Comparison of ENCODE assay signal across 9 cellular contexts in genomic region chr20:31606928-31607639, GRCh38. TPM values are rescaled to one million over a fixed set of nuclear protein-coding genes. Genes with fewer than 3 reads are reported as not detected.
A peak's percentile ranks its signal among the peaks of the same experiment; 100 is the strongest.
DNase-seq lines count a peak whose midpoint lies in the region; ATAC-seq and TF ChIP-seq lines count a peak whose summit lies in the region.
"Had no signal": no experiment of that assay in that cellular context is flagged by ENCODE, and none has a peak within 500 bp of the region (broad histone marks: within the 10 kb centered on the region; RNA-seq: fewer than 3 reads in every experiment).

No MANE protein-coding gene starts in this region.

- no peaks in the 10 kb centered on the region for H3K27me3 Mint-ChIP-seq in mesothelial cell of epicardium (ENCODE audit: low read depth)

- H3K4me3 Mint-ChIP-seq in mesothelial cell of epicardium = peak overlapping the region; percentile 98

- peak overlapping the region; percentile 100 for H3K27ac Mint-ChIP-seq in mesothelial cell of epicardium

- no peaks in the 10 kb centered on the region for H3K9me3 Mint-ChIP-seq in mesothelial cell of epicardium

- H3K36me3 Mint-ChIP-seq in mesothelial cell of epicardium = peaks cover 13% of the 10 kb centered on the region

- intact Hi-C loops in sciatic nerve (cut with DNase I) = no loop called here

- peak overlapping the region; percentile 30 to 94 for H3K27ac ChIP-seq in coronary artery
- H3K27ac ChIP-seq: BLaER1 had no signal

- peak; percentile 27 for DNase-seq in NCI-H1436 (lab: John Stamatoyannopoulos, UW)
- DNase-seq in NCI-H1436 treated with DMSO at 0.1 percent for 48 hours (lab: John Stamatoyannopoulos, UW) = no peak
- DNase-seq in NCI-H774 (lab: John Stamatoyannopoulos, UW) = peak; percentile 53
- no peak for DNase-seq in coronary artery (ENCODE audit: low spot score)
- peak in 1 of 2 experiments; percentile 47 for DNase-seq in mesothelial cell of epicardium (ENCODE audit: low spot score in 2 of 2, unreplicated experiment in 2 of 2)
- no peak for DNase-seq in sciatic nerve (ENCODE audit: low spot score)

- H3K4me3 ChIP-seq in coronary artery = peak overlapping the region; percentile 88

- ATAC-seq in GM21825 (IDR thresholded peaks at IDR 0.05; ENCODE audit: unreplicated experiment) (no peak), HG02973 (IDR thresholded peaks at IDR 0.05; ENCODE audit: unreplicated experiment) (no peak), sciatic nerve (no peak)

- H3K4me1 Mint-ChIP-seq in mesothelial cell of epicardium = peaks cover 58% of the 10 kb centered on the region

- TF ChIP-seq CTCF in coronary artery (IDR thresholded peaks at IDR 0.05) (no peak), mesothelial cell of epicardium (IDR thresholded peaks at IDR 0.05; ENCODE audit: unreplicated experiment) (no peak)

RNA-seq across cellular contexts. Expression of gene ID1, which starts 2.0 kb away (rescaled TPM):
- total RNA-seq in mesothelial cell of epicardium (374 to 378 TPM (median 377 TPM) in 3 replicates), sciatic nerve (373 TPM)

RNA-seq across cellular contexts. Expression of gene COX4I2, which starts 30.6 kb away (rescaled TPM):
- 0.34 TPM in 1 of 3 replicates, not detected in the others for total RNA-seq in mesothelial cell of epicardium
- total RNA-seq in sciatic nerve = 8.3 TPM

Comparison
In these comparisons a context has a peak if more than half of its experiments do, and no peak if none do; other contexts are left out.
1. DNase-seq: peak in NCI-H1436 (single experiment) and NCI-H774 (single experiment); none in NCI-H1436 treated with DMSO at 0.1 percent for 48 hours (single experiment), coronary artery (single experiment) and sciatic nerve (single experiment).